In the genomic region with DNA sequence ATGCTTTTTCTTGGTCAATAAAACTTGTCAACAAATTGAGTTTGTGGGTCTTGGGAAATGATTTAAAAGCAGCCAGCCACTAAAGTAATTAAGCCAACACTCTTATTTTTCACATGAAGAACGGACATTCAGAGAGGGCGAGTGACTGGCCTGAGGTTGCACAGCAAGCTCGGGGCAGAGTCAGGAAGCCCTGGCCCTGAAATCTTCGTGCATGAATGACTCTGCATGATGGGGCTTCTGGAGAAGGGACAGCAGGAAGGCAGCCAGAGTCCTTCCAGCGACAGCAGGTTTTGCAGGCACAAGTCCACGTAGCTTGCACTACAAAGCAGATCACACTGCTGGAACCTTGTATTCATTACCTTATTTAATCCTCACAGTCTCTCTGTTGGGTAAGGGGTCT, we compare ENCODE assay signal across 18 cellular contexts.
A peak's percentile ranks its signal among the peaks of the same experiment; 100 is the strongest.
DNase-seq lines count a peak whose midpoint lies in the region; ATAC-seq, FAIRE-seq and TF ChIP-seq lines count a peak whose summit lies in the region.
"Had no signal": no experiment of that assay in that cellular context is flagged by ENCODE, and none has a peak within 500 bp of the region (broad histone marks: within the 10 kb centered on the region; RNA-seq: fewer than 3 reads in every experiment).

No MANE protein-coding gene starts in this region.

- H3K27ac ChIP-seq in A549 (no peak overlapping the region), HEK293 (ENCODE audit: extremely low read depth, low read depth, low read length) (no peak overlapping the region)
- H3K27ac ChIP-seq: C4-2B, HL-60 had no signal

- no peak overlapping the region for H3K4me2 ChIP-seq in A549

- no peak for TF ChIP-seq POLR2A in A549 (IDR thresholded peaks at IDR 0.05; ENCODE audit: low read length)

- TF ChIP-seq RAD21 in A549 (conservative IDR thresholded peaks at IDR 0.05 in 1 of 2, IDR thresholded peaks at IDR 0.05 in 1 of 2) = no peak

- H3K4me1 ChIP-seq in A549 = no peaks in the 10 kb centered on the region
- no peaks in the 10 kb centered on the region for H3K4me1 ChIP-seq in HEK293 (ENCODE audit: control insufficient read depth, insufficient read depth, low read length)
- H3K4me1 ChIP-seq: HAP-1 had no signal

- H3K4me3 ChIP-seq in A549 = no peak overlapping the region
- H3K4me3 ChIP-seq in HEK293 (ENCODE audit: low read depth, low read length) = no peak overlapping the region
- H3K4me3 ChIP-seq: HAP-1 had no signal

- POLR2A ChIA-PET in A549 (lab: Yijun Ruan, JAX) = no interaction called here
- POLR2A ChIA-PET in HEK293 (lab: Yijun Ruan, JAX) = no interaction called here

- no peaks in the 10 kb centered on the region for H3K9me3 ChIP-seq in A549
- H3K9me3 ChIP-seq in HEK293 (ENCODE audit: control insufficient read depth, insufficient read depth, low read depth, low read length) = no peaks in the 10 kb centered on the region; the same call in 1 of the 2 replicates
- H3K9me3 ChIP-seq: HAP-1 had no signal

- TF ChIP-seq CTCF in A549 (IDR thresholded peaks at IDR 0.05) (no peak), HEK293 (tag by site-specific recombination; IDR thresholded peaks at IDR 0.05) (no peak)

- ATAC-seq in A549 (no peak), HG02798 (IDR thresholded peaks at IDR 0.05; ENCODE audit: poor library complexity, unreplicated experiment) (no peak)

- no peak for FAIRE-seq in A549 (lab: Jason Lieb, UNC)

- H3K36me3 ChIP-seq in HEK293 (ENCODE audit: control insufficient read depth in 2 of 2, insufficient read depth in 1 of 2, low read length in 2 of 2) = no peaks in the 10 kb centered on the region; a peak in 1 of 3 replicates
- H3K36me3 ChIP-seq: HAP-1 had no signal

- DNase-seq in A549 (ENCODE audit: low read depth in 1 of 2, low spot score in 1 of 2) (no peak), cerebellum (ENCODE audit: low spot score) (peak; percentile 58), islet precursor cell (peak; percentile 45), AG08396 (ENCODE audit: low spot score) (no peak), COLO668 (lab: John Stamatoyannopoulos, UW; ENCODE audit: unreplicated experiment) (no peak)
- no peak for DNase-seq in stimulated activated CD4-positive, alpha-beta T cell treated with anti-CD3 and anti-CD28 coated beads, Interleukin-1b, Interleukin-23, amount 100 ng/mL, for 48 hours
- DNase-seq: ACHN; AML-193; CD4-positive, alpha-beta T cell; DMS153; DMS79; GF-D8; KG1 had no signal

- TF ChIP-seq EP300 in A549 (IDR thresholded peaks at IDR 0.05) = no peak

- CTCF ChIA-PET in A549 (lab: Yijun Ruan, JAX) (interaction anchor here (2.5 kb wide), 1 partner anchor 62 kb away, joined by 13 read pairs; no protein-coding TSS in a partner anchor), HEK293 (lab: Yijun Ruan, JAX) (interaction anchor here (1.5 kb wide), 1 partner anchor 45 kb away, joined by 3 read pairs; no protein-coding TSS in a partner anchor)

- 6% methylated on average over 6 of the region's 6 CpGs for WGBS in A549 (ENCODE audit: missing lambda C conversion rate)

TF ChIP-seq in A549, 52 proteins besides CTCF, POLR2A, EP300 and RAD21:
- TF ChIP-seq HOXB5 (CRISPR knock-in tag; IDR thresholded peaks at IDR 0.05) (no peak), MYC (IDR thresholded peaks at IDR 0.05; ENCODE audit: borderline replicate concordance, low read length) (no peak), KDM1A (IDR thresholded peaks at IDR 0.05; ENCODE audit: low read depth) (no peak), ZFP36 (IDR thresholded peaks at IDR 0.05; ENCODE audit: borderline replicate concordance, partially characterized antibody) (peak; percentile 62), SREBF2 (IDR thresholded peaks at IDR 0.05) (no peak), SMC3 (IDR thresholded peaks at IDR 0.05) (no peak)

TF ChIP-seq in HEK293, 187 proteins besides CTCF, POLR2A, EP300 and RAD21:
- TF ChIP-seq ZSCAN30 (tag by site-specific recombination; IDR thresholded peaks at IDR 0.05) (0 out of 2 replicates have a peak, but pooled peaks have one; percentile 37), ZNF221 (tag by site-specific recombination; IDR thresholded peaks at IDR 0.05; ENCODE audit: borderline replicate concordance) (no peak), PRDM2 (tag by site-specific recombination; IDR thresholded peaks at IDR 0.05; ENCODE audit: borderline replicate concordance) (no peak), ZNF660 (tag by site-specific recombination; IDR thresholded peaks at IDR 0.05) (no peak), ZNF132 (tag by site-specific recombination; IDR thresholded peaks at IDR 0.05; ENCODE audit: borderline replicate concordance) (no peak), BCL11B (tag by site-specific recombination; IDR thresholded peaks at IDR 0.05; ENCODE audit: low read depth) (no peak), ZNF514 (tag by site-specific recombination; IDR thresholded peaks at IDR 0.05) (no peak), ZNF768 (tag by site-specific recombination; IDR thresholded peaks at IDR 0.05) (peak; percentile 94), ZNF654 (tag by site-specific recombination; IDR thresholded peaks at IDR 0.05; ENCODE audit: low read depth) (no peak), ZNF433 (tag by site-specific recombination; IDR thresholded peaks at IDR 0.05; ENCODE audit: low read depth) (no peak), ZNF23 (tag by site-specific recombination; IDR thresholded peaks at IDR 0.05; ENCODE audit: borderline replicate concordance) (no peak), ZFP3 (tag by site-specific recombination; IDR thresholded peaks at IDR 0.05; ENCODE audit: low read depth) (no peak), HOXD13 (CRISPR knock-in tag; IDR thresholded peaks at IDR 0.05; ENCODE audit: borderline replicate concordance) (no peak), ZNF302 (tag by site-specific recombination; IDR thresholded peaks at IDR 0.05; ENCODE audit: low read depth) (no peak), ZNF335 (tag by site-specific recombination; conservative IDR thresholded peaks at IDR 0.05) (no peak), ZNF423 (tag by site-specific recombination; IDR thresholded peaks at IDR 0.05) (no peak), PATZ1 (tag by site-specific recombination; IDR thresholded peaks at IDR 0.05) (no peak)

Comparison
In these comparisons a context has a peak if more than half of its experiments do, and no peak if none do; other contexts are left out.
1. DNase-seq: peak in cerebellum (single experiment) and islet precursor cell (single experiment); none in A549 (0 of 2), AG08396 (single experiment), COLO668 (single experiment) and stimulated activated CD4-positive, alpha-beta T cell treated with anti-CD3 and anti-CD28 coated beads, Interleukin-1b, Interleukin-23, amount 100 ng/mL, for 48 hours (single experiment).